ENCODE assay signal across 18 cellular contexts in genomic region chr10:98474628-98475027, GRCh38. TPM values are rescaled to one million over a fixed set of nuclear protein-coding genes. Genes with fewer than 3 reads are reported as not detected.
DNase-seq lines count a peak whose midpoint lies in the region; ATAC-seq and TF ChIP-seq lines count a peak whose summit lies in the region.
"Had no signal": no experiment of that assay in that cellular context is flagged by ENCODE, and none has a peak within 500 bp of the region (broad histone marks: within the 10 kb centered on the region; RNA-seq: fewer than 3 reads in every experiment).

No MANE protein-coding gene starts in this region.

- ATAC-seq in GM18511 (IDR thresholded peaks at IDR 0.05; ENCODE audit: unreplicated experiment) (peak; percentile 81), GM21529 (IDR thresholded peaks at IDR 0.05; ENCODE audit: unreplicated experiment) (peak; percentile 74), HG03108 (IDR thresholded peaks at IDR 0.05; ENCODE audit: unreplicated experiment) (peak; percentile 76), left ventricle myocardium superior (no peak)
- ATAC-seq: sciatic nerve had no signal

- DNase-seq in activated T-helper 1 cell treated with anti-CD3 and anti-CD28 coated beads, Interleukin-12 subunit alpha, Interleukin-12 subunit beta, Interleukin-2, Interleukin-4 antibody, amounts not matched to agents 30 ng/mL and 10 ng/mL and 1 ng/mL, durations not matched to agents 14 hours and 24 hours and 36 hours (ENCODE audit: low spot score) = no peak
- no peak for DNase-seq in left ventricle myocardium superior
- DNase-seq in stimulated activated CD4-positive, alpha-beta T cell treated with anti-CD3 and anti-CD28 coated beads, Interleukin-2, amount 100 ng/mL, for 48 hours = no peak
- DNase-seq in UCSD-AML1 (lab: John Stamatoyannopoulos, UW; ENCODE audit: unreplicated experiment) = no peak
- DNase-seq in WERI-Rb-1 = no peak
- DNase-seq: activated CD8-positive, alpha-beta memory T cell treated with anti-CD3 and anti-CD28 coated beads for 24 hours; activated naive CD4-positive, alpha-beta T cell treated with Interleukin-2 at 50 U/mL for 16 hours; BE2C; DMS53; effector CD8-positive, alpha-beta T cell; NCI-H1092; NCI-H226; stimulated activated CD4-positive, alpha-beta T cell treated with anti-CD3 and anti-CD28 coated beads, Interleukin-4, amount 100 ng/mL, for 1 hour had no signal

- peaks cover 24% of the 10 kb centered on the region for H3K27me3 Mint-ChIP-seq in activated T-helper 1 cell treated with anti-CD3 and anti-CD28 coated beads, Interleukin-12 subunit alpha, Interleukin-12 subunit beta, Interleukin-2, Interleukin-4 antibody, amounts not matched to agents 30 ng/mL and 10 ng/mL and 1 ng/mL, durations not matched to agents 14 hours and 24 hours and 36 hours (ENCODE audit: insufficient read depth)

- H3K36me3 ChIP-seq in WERI-Rb-1 = no peaks in the 10 kb centered on the region
- H3K36me3 ChIP-seq: BE2C had no signal

- peak overlapping the region; percentile 20 for H3K27ac Mint-ChIP-seq in activated T-helper 1 cell treated with anti-CD3 and anti-CD28 coated beads, Interleukin-12 subunit alpha, Interleukin-12 subunit beta, Interleukin-2, Interleukin-4 antibody, amounts not matched to agents 30 ng/mL and 10 ng/mL and 1 ng/mL, durations not matched to agents 14 hours and 24 hours and 36 hours
- H3K27ac Mint-ChIP-seq: brain had no signal

- no peak for TF ChIP-seq CTCF in WERI-Rb-1 (IDR thresholded peaks at IDR 0.05; ENCODE audit: low read depth, low read length)

- intact Hi-C loops in activated T-helper 1 cell treated with anti-CD3 and anti-CD28 coated beads, Interleukin-12 subunit alpha, Interleukin-12 subunit beta, Interleukin-2, Interleukin-4 antibody, amounts not matched to agents 30 ng/mL and 10 ng/mL and 1 ng/mL, durations not matched to agents 14 hours and 24 hours and 36 hours (cut with micrococcal nuclease) = no loop called here
- intact Hi-C loops in left ventricle myocardium superior (cut with micrococcal nuclease) = loop anchor here (5.0 kb wide), 1 partner anchor 768 kb away; no protein-coding TSS in a partner anchor

- no peak overlapping the region for H3K4me3 ChIP-seq in WERI-Rb-1 (ENCODE audit: low read depth, low read length)

- peaks cover 9% of the 10 kb centered on the region for H3K4me1 Mint-ChIP-seq in activated T-helper 1 cell treated with anti-CD3 and anti-CD28 coated beads, Interleukin-12 subunit alpha, Interleukin-12 subunit beta, Interleukin-2, Interleukin-4 antibody, amounts not matched to agents 30 ng/mL and 10 ng/mL and 1 ng/mL, durations not matched to agents 14 hours and 24 hours and 36 hours (ENCODE audit: low read depth)

- H3K4me3 Mint-ChIP-seq in activated T-helper 1 cell treated with anti-CD3 and anti-CD28 coated beads, Interleukin-12 subunit alpha, Interleukin-12 subunit beta, Interleukin-2, Interleukin-4 antibody, amounts not matched to agents 30 ng/mL and 10 ng/mL and 1 ng/mL, durations not matched to agents 14 hours and 24 hours and 36 hours = no peak overlapping the region
- H3K4me3 Mint-ChIP-seq: brain had no signal

- H3K27ac ChIP-seq in WERI-Rb-1 = no peak overlapping the region

- H3K9me3 Mint-ChIP-seq in activated T-helper 1 cell treated with anti-CD3 and anti-CD28 coated beads, Interleukin-12 subunit alpha, Interleukin-12 subunit beta, Interleukin-2, Interleukin-4 antibody, amounts not matched to agents 30 ng/mL and 10 ng/mL and 1 ng/mL, durations not matched to agents 14 hours and 24 hours and 36 hours = no peaks in the 10 kb centered on the region

- peaks cover 73% of the 10 kb centered on the region for H3K27me3 ChIP-seq in WERI-Rb-1 (ENCODE audit: insufficient read depth, low read depth, severe bottlenecking)

- no peaks in the 10 kb centered on the region for H3K9me3 ChIP-seq in WERI-Rb-1 (ENCODE audit: severe bottlenecking)
- H3K9me3 ChIP-seq: BE2C had no signal

- H3K36me3 Mint-ChIP-seq in activated T-helper 1 cell treated with anti-CD3 and anti-CD28 coated beads, Interleukin-12 subunit alpha, Interleukin-12 subunit beta, Interleukin-2, Interleukin-4 antibody, amounts not matched to agents 30 ng/mL and 10 ng/mL and 1 ng/mL, durations not matched to agents 14 hours and 24 hours and 36 hours (ENCODE audit: low read depth) = no peaks in the 10 kb centered on the region
- H3K36me3 Mint-ChIP-seq: brain had no signal

RNA-seq across cellular contexts. Expression of gene HPS1, which starts 27.9 kb away (rescaled TPM):
- 56.1 and 63.1 TPM in 2 replicates for total RNA-seq in activated T-helper 1 cell treated with anti-CD3 and anti-CD28 coated beads, Interleukin-12 subunit alpha, Interleukin-12 subunit beta, Interleukin-2, Interleukin-4 antibody, amounts not matched to agents 30 ng/mL and 10 ng/mL and 1 ng/mL, durations not matched to agents 14 hours and 24 hours and 36 hours
- total RNA-seq in left ventricle myocardium superior = 28.9 TPM

RNA-seq across cellular contexts. Expression of gene PYROXD2, which starts 59.6 kb away (rescaled TPM):
- 2.8 and 2.9 TPM in 2 replicates for total RNA-seq in activated T-helper 1 cell treated with anti-CD3 and anti-CD28 coated beads, Interleukin-12 subunit alpha, Interleukin-12 subunit beta, Interleukin-2, Interleukin-4 antibody, amounts not matched to agents 30 ng/mL and 10 ng/mL and 1 ng/mL, durations not matched to agents 14 hours and 24 hours and 36 hours
- 11.6 TPM for total RNA-seq in left ventricle myocardium superior
